20 cellular contexts compared by ENCODE assay signal in genomic region chr12:104681012-104681690, GRCh38.
DNase-seq lines count a peak whose midpoint lies in the region; ATAC-seq and TF ChIP-seq lines count a peak whose summit lies in the region.
"Had no signal": no experiment of that assay in that cellular context is flagged by ENCODE, and none has a peak within 500 bp of the region (broad histone marks: within the 10 kb centered on the region; RNA-seq: fewer than 3 reads in every experiment).

No MANE protein-coding gene starts in this region.

- H3K4me3 Mint-ChIP-seq in CD14-positive monocyte (no peak overlapping the region), activated B cell treated with CpG ODN at 0.5 μM for 24 hours (no peak overlapping the region), memory B cell (no peak overlapping the region), mesothelial cell of epicardium (no peak overlapping the region)
- peak overlapping the region in 5 of 7 donors; percentile 3 to 64 (median 38) for H3K4me3 Mint-ChIP-seq in CD8-positive, alpha-beta memory T cell
- H3K4me3 Mint-ChIP-seq: dendritic cell treated with granulocyte-macrophage colony-stimulating factor and Interleukin-4, amounts not matched to agents 40 ng/mL and 50 ng/mL, for 4 days; GM23338 had no signal

- H3K4me1 ChIP-seq in CD8-positive, alpha-beta memory T cell (ENCODE audit: insufficient read depth, low read length) = peaks cover 55% of the 10 kb centered on the region
- H3K4me1 ChIP-seq in gastroesophageal sphincter = peaks cover 0 to 31% (median 0%) of the 10 kb centered on the region in 3 donors
- H3K4me1 ChIP-seq: breast epithelium, psoas muscle had no signal

- no peak for TF ChIP-seq EP300 in gastroesophageal sphincter (IDR thresholded peaks at IDR 0.05)

- H3K9me3 ChIP-seq in CD8-positive, alpha-beta memory T cell (ENCODE audit: low read length) = no peaks in the 10 kb centered on the region
- H3K9me3 ChIP-seq in gastroesophageal sphincter = no peaks in the 10 kb centered on the region
- H3K9me3 ChIP-seq: BE2C, breast epithelium, psoas muscle, suprapubic skin had no signal

- H3K9me3 Mint-ChIP-seq in CD14-positive monocyte (peaks cover 0 to 4% (median 0%) of the 10 kb centered on the region in 7 donors), activated B cell treated with CpG ODN at 0.5 μM for 24 hours (no peaks in the 10 kb centered on the region), memory B cell (no peaks in the 10 kb centered on the region), mesothelial cell of epicardium (no peaks in the 10 kb centered on the region)
- no peaks in the 10 kb centered on the region for H3K9me3 Mint-ChIP-seq in CD8-positive, alpha-beta memory T cell
- H3K9me3 Mint-ChIP-seq: dendritic cell treated with granulocyte-macrophage colony-stimulating factor and Interleukin-4, amounts not matched to agents 40 ng/mL and 50 ng/mL, for 4 days; GM23338; nephron had no signal

- TF ChIP-seq POLR2A in gastroesophageal sphincter (IDR thresholded peaks at IDR 0.05) = no peak

- H3K36me3 ChIP-seq in CD8-positive, alpha-beta memory T cell (ENCODE audit: insufficient read depth, low read length) = no peaks in the 10 kb centered on the region
- H3K36me3 ChIP-seq in gastroesophageal sphincter = no peaks in the 10 kb centered on the region
- H3K36me3 ChIP-seq: BE2C, breast epithelium, suprapubic skin had no signal

- H3K4me3 ChIP-seq in CD8-positive, alpha-beta memory T cell (ENCODE audit: low read length) = no peak overlapping the region
- no peak overlapping the region for H3K4me3 ChIP-seq in gastroesophageal sphincter
- H3K4me3 ChIP-seq: breast epithelium, GM23338, psoas muscle, skin epidermis, suprapubic skin had no signal

- H3K27ac Mint-ChIP-seq in CD14-positive monocyte = peak overlapping the region; percentile 92 to 98 (median 93)
- H3K27ac Mint-ChIP-seq in CD8-positive, alpha-beta memory T cell = peak overlapping the region in 7 of 8 donors; percentile 36 to 80 (median 64)
- peak overlapping the region; percentile 70 for H3K27ac Mint-ChIP-seq in activated B cell treated with CpG ODN at 0.5 μM for 24 hours
- peak overlapping the region; percentile 18 for H3K27ac Mint-ChIP-seq in memory B cell
- no peak overlapping the region for H3K27ac Mint-ChIP-seq in mesothelial cell of epicardium
- H3K27ac Mint-ChIP-seq: GM23338 had no signal

- no peak overlapping the region for H3K27ac ChIP-seq in CD8-positive, alpha-beta memory T cell (ENCODE audit: low read depth, low read length)
- H3K27ac ChIP-seq in gastroesophageal sphincter = no peak overlapping the region
- H3K27ac ChIP-seq: breast epithelium, psoas muscle, RWPE1, suprapubic skin had no signal

- CTCF ChIA-PET in CD8-positive, alpha-beta memory T cell (lab: Charles Lee) = no interaction called here
- CTCF ChIA-PET in activated B cell treated with CpG ODN at 0.5 μM for 24 hours (lab: Charles Lee) = interaction anchor here (1.0 to 2.6 kb wide), 3 partner anchors 15 to 372 kb away, joined by 3 to 15 read pairs (median 3); no protein-coding TSS in a partner anchor

- WGBS in gastroesophageal sphincter (ENCODE audit: low coverage in 1 of 2), 2 donors = 56 to 63% methylated on average over 3 of the region's 3 CpGs

- intact Hi-C loops in CD14-positive monocyte (cut with micrococcal nuclease) (no loop called here), activated B cell treated with CpG ODN at 0.5 μM for 24 hours (cut with micrococcal nuclease) (loop anchor here (5.0 kb wide), 3 partner anchors 41 to 111 kb away; no protein-coding TSS in a partner anchor)

- no peaks in the 10 kb centered on the region for H3K27me3 ChIP-seq in CD8-positive, alpha-beta memory T cell (ENCODE audit: insufficient read depth, low read length, poor library complexity, severe bottlenecking)
- no peaks in the 10 kb centered on the region for H3K27me3 ChIP-seq in gastroesophageal sphincter
- H3K27me3 ChIP-seq: BE2C, breast epithelium, suprapubic skin had no signal

- POLR2A ChIA-PET in CD8-positive, alpha-beta memory T cell (lab: Charles Lee) = no interaction called here
- POLR2A ChIA-PET in activated B cell treated with CpG ODN at 0.5 μM for 24 hours (lab: Charles Lee) = interaction anchor here (0.9 to 2.9 kb wide), 3 partner anchors 9 to 37 kb away, joined by 3 to 9 read pairs (median 6); no protein-coding TSS in a partner anchor

- H3K27me3 Mint-ChIP-seq in CD14-positive monocyte (ENCODE audit: low read depth in 3 of 3) (peaks cover 0 to 6% (median 0%) of the 10 kb centered on the region in 3 donors), activated B cell treated with CpG ODN at 0.5 μM for 24 hours (no peaks in the 10 kb centered on the region), memory B cell (no peaks in the 10 kb centered on the region), mesothelial cell of epicardium (ENCODE audit: low read depth) (peaks cover 64% of the 10 kb centered on the region)
- no peaks in the 10 kb centered on the region for H3K27me3 Mint-ChIP-seq in CD8-positive, alpha-beta memory T cell
- H3K27me3 Mint-ChIP-seq: dendritic cell treated with granulocyte-macrophage colony-stimulating factor and Interleukin-4, amounts not matched to agents 40 ng/mL and 50 ng/mL, for 4 days had no signal

- ATAC-seq in activated B cell treated with CpG ODN at 0.5 μM for 24 hours (ENCODE audit: low read depth) (no peak), memory B cell (ENCODE audit: low read depth) (no peak), HG03025 (IDR thresholded peaks at IDR 0.05; ENCODE audit: low FRiP score, unreplicated experiment) (no peak), gastroesophageal sphincter (no peak)
- ATAC-seq: psoas muscle had no signal

- TF ChIP-seq CTCF in CD14-positive monocyte (IDR thresholded peaks at IDR 0.05) = no peak
- TF ChIP-seq CTCF in activated B cell treated with CpG ODN at 0.5 μM for 24 hours (IDR thresholded peaks at IDR 0.05) = no peak
- no peak for TF ChIP-seq CTCF in mesothelial cell of epicardium (IDR thresholded peaks at IDR 0.05; ENCODE audit: unreplicated experiment)
- TF ChIP-seq CTCF in gastroesophageal sphincter (IDR thresholded peaks at IDR 0.05) = no peak

- peaks cover 13 to 32% of the 10 kb centered on the region in 2 donors for H3K36me3 Mint-ChIP-seq in CD14-positive monocyte
- H3K36me3 Mint-ChIP-seq in CD8-positive, alpha-beta memory T cell = peaks cover 0 to 3% (median 0%) of the 10 kb centered on the region in 3 donors
- peaks cover 3% of the 10 kb centered on the region for H3K36me3 Mint-ChIP-seq in activated B cell treated with CpG ODN at 0.5 μM for 24 hours (ENCODE audit: low read depth)
- H3K36me3 Mint-ChIP-seq in memory B cell = peaks cover 5% of the 10 kb centered on the region
- H3K36me3 Mint-ChIP-seq in mesothelial cell of epicardium = no peaks in the 10 kb centered on the region

- H3K4me1 Mint-ChIP-seq in CD14-positive monocyte (peaks cover 91% of the 10 kb centered on the region), activated B cell treated with CpG ODN at 0.5 μM for 24 hours (peaks cover 86% of the 10 kb centered on the region), memory B cell (peaks cover 54% of the 10 kb centered on the region), mesothelial cell of epicardium (peaks cover 18% of the 10 kb centered on the region)
- peaks cover 78 to 96% (median 94%) of the 10 kb centered on the region in 3 donors for H3K4me1 Mint-ChIP-seq in CD8-positive, alpha-beta memory T cell

- DNase-seq in CD14-positive monocyte (ENCODE audit: low spot score) (no peak), activated B cell treated with CpG ODN at 0.5 μM for 24 hours (no peak), memory B cell (ENCODE audit: low spot score in 2 of 2) (no peak), mesothelial cell of epicardium (ENCODE audit: low spot score in 2 of 2, unreplicated experiment in 2 of 2) (no peak)
- no peak for DNase-seq in CD8-positive, alpha-beta memory T cell
- DNase-seq: BE2C; DMS153; kidney glomerular epithelial cell; NCI-H226; psoas muscle; stimulated activated CD4-positive, alpha-beta T cell treated with anti-CD3 and anti-CD28 coated beads, Interleukin-2, amount 100 ng/mL, for 48 hours had no signal

Comparison
In these comparisons a context has a peak if more than half of its experiments do, and no peak if none do; other contexts are left out.
1. H3K4me3 Mint-ChIP-seq: peak in CD8-positive, alpha-beta memory T cell (5 of 7); none in CD14-positive monocyte (0 of 2), activated B cell treated with CpG ODN at 0.5 μM for 24 hours (single experiment), memory B cell (single experiment) and mesothelial cell of epicardium (single experiment).